In the genomic region with DNA sequence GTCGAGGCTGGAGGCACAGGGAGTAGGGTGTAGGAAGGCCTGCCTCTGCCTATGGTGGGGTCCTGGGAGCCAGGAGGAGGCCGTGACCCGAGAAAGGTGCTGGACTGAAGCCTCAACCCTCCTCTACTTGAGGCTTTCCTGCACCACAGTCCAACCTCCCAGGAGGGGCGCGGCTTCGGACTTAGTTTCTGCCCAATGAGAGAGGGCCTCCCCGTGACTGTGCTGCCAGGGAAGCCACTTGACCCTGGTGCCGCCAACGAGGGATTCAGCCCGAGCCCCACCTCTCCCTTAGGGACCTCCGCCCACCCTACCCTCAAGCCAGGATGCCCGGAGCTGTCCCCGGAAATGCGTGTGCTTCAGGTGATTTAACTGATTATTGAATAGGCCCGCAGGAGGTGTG, we compare ENCODE assay signal across 2 cellular contexts. TPM values are rescaled to one million over a fixed set of nuclear protein-coding genes. Genes with fewer than 3 reads are reported as not detected.
"Had no signal": no experiment of that assay in that cellular context is flagged by ENCODE, and none has a peak within 500 bp of the region (broad histone marks: within the 10 kb centered on the region; RNA-seq: fewer than 3 reads in every experiment).

Gene CGB3 (minus strand): TSS at position 101 of the 400 bp plus-strand sequence. CDS start 362 bp downstream, outside the sequence.

RNA-seq across cellular contexts. Expression of gene CGB3, which starts in this region (rescaled TPM):
- total RNA-seq: G401, GM12878 had no signal
